In genomic region chr10:86392723-86393094, GRCh38 we compare ENCODE assay signal across 1 cellular context.
TF ChIP-seq lines count a peak whose summit lies in the region.

No MANE protein-coding gene starts in this region.

TF ChIP-seq in H1, 55 proteins besides CTCF, POLR2A, EP300 and RAD21:
- TF ChIP-seq USF2 (IDR thresholded peaks at IDR 0.05; ENCODE audit: low read length) (no peak), KDM1A (IDR thresholded peaks at IDR 0.05; ENCODE audit: borderline replicate concordance, low read length) (no peak)
